23 cellular contexts compared by ENCODE assay signal in genomic region chrX:16076834-16077233, GRCh38. TPM values are rescaled to one million over a fixed set of nuclear protein-coding genes. Genes with fewer than 3 reads are reported as not detected.
DNase-seq lines count a peak whose midpoint lies in the region; ATAC-seq, FAIRE-seq and TF ChIP-seq lines count a peak whose summit lies in the region.
"Had no signal": no experiment of that assay in that cellular context is flagged by ENCODE, and none has a peak within 500 bp of the region (broad histone marks: within the 10 kb centered on the region; RNA-seq: fewer than 3 reads in every experiment).

No MANE protein-coding gene starts in this region.

- H3K27me3 ChIP-seq in HUES48 (ENCODE audit: control insufficient read depth, insufficient read depth, low read length) (no peaks in the 10 kb centered on the region), bronchial epithelial cell (ENCODE audit: control insufficient read depth, insufficient read depth, low read length) (no peaks in the 10 kb centered on the region)
- H3K27me3 ChIP-seq: SJSA1 had no signal

- no peaks in the 10 kb centered on the region for H3K36me3 ChIP-seq in HUES48 (ENCODE audit: control insufficient read depth, insufficient read depth, low read length)
- H3K36me3 ChIP-seq in bronchial epithelial cell (ENCODE audit: control insufficient read depth, insufficient read depth, low read length): no peaks in the 10 kb centered on the region
- H3K36me3 ChIP-seq: BLaER1, SJSA1 had no signal

- ATAC-seq in HG02870 (IDR thresholded peaks at IDR 0.05; ENCODE audit: unreplicated experiment): no peak
- ATAC-seq: K562, Right ventricle myocardium inferior had no signal

- no peak overlapping the region for H3K9ac ChIP-seq in HUES48 (ENCODE audit: low read depth, low read length)
- H3K9ac ChIP-seq: BLaER1 had no signal

- DNase-seq in AG10803 (ENCODE audit: low read depth) (peak; percentile 3), bronchial epithelial cell (ENCODE audit: low read depth) (peak; percentile 13), kidney tubule cell (ENCODE audit: low spot score) (peak; percentile 15), NCI-H1436 (lab: John Stamatoyannopoulos, UW) (no peak), OCI-M1 (lab: John Stamatoyannopoulos, UW) (no peak)
- DNase-seq in stimulated activated CD4-positive, alpha-beta T cell treated with anti-CD3 and anti-CD28 coated beads, Interleukin-15, amount 100 ng/mL, for 24 hours: no peak
- DNase-seq: Caco-2; CD4-positive, alpha-beta memory T cell; GDM1; NCI-H1092; NCI-H1436 treated with DMSO at 0.1 percent for 48 hours; NCI-H2029; NCI-H2227 treated with DMSO at 0.1 percent for 48 hours; NCI-H524; NCI-H82 had no signal

- H3K4me3 ChIP-seq in AG10803 (ENCODE audit: low read length) (no peak overlapping the region), HUES48 (ENCODE audit: low read depth, low read length) (no peak overlapping the region), bronchial epithelial cell (ENCODE audit: low read depth, low read length) (no peak overlapping the region)
- H3K4me3 ChIP-seq: BLaER1, K562, SJSA1 had no signal

- FAIRE-seq in bronchial epithelial cell (lab: Jason Lieb, UNC): no peak
- FAIRE-seq: K562 had no signal

- peaks cover 19% of the 10 kb centered on the region for H3K4me1 ChIP-seq in HUES48 (ENCODE audit: control insufficient read depth, insufficient read depth, low read length)
- H3K4me1 ChIP-seq: BLaER1, Caco-2 had no signal

- peak overlapping the region; percentile 12 for H3K27ac ChIP-seq in HUES48 (ENCODE audit: low read depth, low read length)
- H3K27ac ChIP-seq: BLaER1, SJSA1 had no signal

- 0 out of 2 replicates have a peak, but pooled peaks cover 1% of the 10 kb centered on the region for H3K9me3 ChIP-seq in HUES48 (ENCODE audit: control insufficient read depth, insufficient read depth, low read length)
- H3K9me3 ChIP-seq: BLaER1, Caco-2, SJSA1 had no signal

- TF ChIP-seq CTCF in AG10803 (conservative IDR thresholded peaks at IDR 0.05; ENCODE audit: low read length) (no peak), bronchial epithelial cell (IDR thresholded peaks at IDR 0.05; ENCODE audit: insufficient read depth, low read length, severe bottlenecking) (no peak)

RNA-seq across cellular contexts. Expression of gene GRPR, which starts 46.5 kb away (rescaled TPM):
- not detected in 2 replicates for total RNA-seq in bronchial epithelial cell
- total RNA-seq: Caco-2, Daoy, H4, K562 had no signal

Comparison
In these comparisons a context has a peak if more than half of its experiments do, and no peak if none do; other contexts are left out.
1. DNase-seq: peak in AG10803 (single experiment), bronchial epithelial cell (single experiment) and kidney tubule cell (single experiment); none in stimulated activated CD4-positive, alpha-beta T cell treated with anti-CD3 and anti-CD28 coated beads, Interleukin-15, amount 100 ng/mL, for 24 hours (single experiment), NCI-H1436 (single experiment) and OCI-M1 (single experiment).